Comparison of ENCODE assay signal across 15 cellular contexts in genomic region chr6:24859608-24860007, GRCh38.
DNase-seq lines count a peak whose midpoint lies in the region; ATAC-seq, FAIRE-seq and TF ChIP-seq lines count a peak whose summit lies in the region.
"Had no signal": no experiment of that assay in that cellular context is flagged by ENCODE, and none has a peak within 500 bp of the region (broad histone marks: within the 10 kb centered on the region; RNA-seq: fewer than 3 reads in every experiment).

No MANE protein-coding gene starts in this region.

- H3K4me3 ChIP-seq in trophoblast cell (ENCODE audit: low read depth, low read length), result no peak overlapping the region
- H3K4me3 ChIP-seq: A549 had no signal

- H3K4me1 ChIP-seq in trophoblast cell (ENCODE audit: control insufficient read depth in 1 of 2, insufficient read depth in 2 of 2, low read length in 2 of 2), result peaks cover 3 to 7% of the 10 kb centered on the region in 2 experiments
- H3K4me1 ChIP-seq: A549 had no signal

- H3K14ac ChIP-seq in trophoblast cell (ENCODE audit: low read length), result no peak overlapping the region

- H3K4me3 Mint-ChIP-seq in activated CD4-positive, alpha-beta T cell treated with anti-CD3 and anti-CD28 coated beads for 36 hours, result peak overlapping the region; percentile 15
- H3K4me3 Mint-ChIP-seq in activated CD8-positive, alpha-beta T cell treated with anti-CD3 and anti-CD28 coated beads for 36 hours, result peak overlapping the region; percentile 46
- H3K4me3 Mint-ChIP-seq: dendritic cell treated with granulocyte-macrophage colony-stimulating factor and Interleukin-4, amounts not matched to agents 40 ng/mL and 50 ng/mL, for 4 days; nephron progenitor cell had no signal

- FAIRE-seq in D721Med (lab: Jason Lieb, UNC), result no peak
- FAIRE-seq: A549 had no signal

- intact Hi-C loops in activated CD4-positive, alpha-beta T cell treated with anti-CD3 and anti-CD28 coated beads for 36 hours (cut with DNase I, micrococcal nuclease), result loop anchor here in 1 of 2 experiments (1.0 to 2.0 kb wide), 3 partner anchors 65 to 77 kb away; no protein-coding TSS in a partner anchor
- intact Hi-C loops in activated CD8-positive, alpha-beta T cell treated with anti-CD3 and anti-CD28 coated beads for 36 hours (cut with micrococcal nuclease), result loop anchor here (5.0 kb wide), 1 partner anchor 213 kb away; no protein-coding TSS in a partner anchor

- TF ChIP-seq CTCF in activated CD8-positive, alpha-beta T cell treated with anti-CD3 and anti-CD28 coated beads for 36 hours (IDR thresholded peaks at IDR 0.05), result no peak
- TF ChIP-seq CTCF in D721Med (IDR thresholded peaks at IDR 0.05; ENCODE audit: insufficient read depth, missing control alignments), result no peak

- H3K79me1 ChIP-seq in trophoblast cell (ENCODE audit: low read length), result peaks cover 3% of the 10 kb centered on the region

- H2BK5ac ChIP-seq in trophoblast cell (ENCODE audit: low read depth, low read length, poor library complexity), result no peak overlapping the region

- H2AK5ac ChIP-seq in trophoblast cell (ENCODE audit: low read length), result no peak overlapping the region

- WGBS in trophoblast cell (ENCODE audit: extremely low coverage, insufficient coverage, insufficient read length), result no CpG with 5 or more reads among the region's 4 CpGs

- no peak overlapping the region for H3K9ac ChIP-seq in trophoblast cell (ENCODE audit: low read length)

- H3K4ac ChIP-seq in trophoblast cell (ENCODE audit: low read depth, low read length), result no peak overlapping the region

- H4K12ac ChIP-seq in trophoblast cell (ENCODE audit: low read depth, low read length), result no peak overlapping the region

- no peaks in the 10 kb centered on the region for H3K27me3 Mint-ChIP-seq in activated CD4-positive, alpha-beta T cell treated with anti-CD3 and anti-CD28 coated beads for 36 hours
- no peaks in the 10 kb centered on the region for H3K27me3 Mint-ChIP-seq in activated CD8-positive, alpha-beta T cell treated with anti-CD3 and anti-CD28 coated beads for 36 hours
- H3K27me3 Mint-ChIP-seq: dendritic cell treated with granulocyte-macrophage colony-stimulating factor and Interleukin-4, amounts not matched to agents 40 ng/mL and 50 ng/mL, for 4 days had no signal

- no peak overlapping the region for H3K23ac ChIP-seq in trophoblast cell (ENCODE audit: low read length)

- peaks cover 14 to 36% of the 10 kb centered on the region in 2 experiments for H3K36me3 ChIP-seq in trophoblast cell (ENCODE audit: control insufficient read depth in 1 of 2, insufficient read depth in 2 of 2, low read length in 2 of 2)

- H3K36me3 Mint-ChIP-seq in activated CD4-positive, alpha-beta T cell treated with anti-CD3 and anti-CD28 coated beads for 36 hours (ENCODE audit: low read depth), result peaks cover 54% of the 10 kb centered on the region
- H3K36me3 Mint-ChIP-seq in activated CD8-positive, alpha-beta T cell treated with anti-CD3 and anti-CD28 coated beads for 36 hours (ENCODE audit: low read depth), result peaks cover 76% of the 10 kb centered on the region

- CTCF ChIA-PET in activated CD4-positive, alpha-beta T cell treated with anti-CD3 and anti-CD28 coated beads for 36 hours (lab: Charles Lee), result interaction anchor here (0.9 to 9.2 kb wide), 6 partner anchors 23 to 211 kb away, joined by 3 to 140 read pairs (median 4); partner anchors contain the start of gene RIPOR2
- CTCF ChIA-PET in activated CD8-positive, alpha-beta T cell treated with anti-CD3 and anti-CD28 coated beads for 36 hours (lab: Charles Lee), result interaction anchor here (1.0 to 7.6 kb wide), 8 partner anchors 10 to 211 kb away, joined by 3 to 156 read pairs (median 9); partner anchors contain the start of gene RIPOR2

- H3K79me2 ChIP-seq in trophoblast cell (ENCODE audit: control insufficient read depth, insufficient read depth, low read length, poor library complexity), result peaks cover 2% of the 10 kb centered on the region

- POLR2A ChIA-PET in activated CD4-positive, alpha-beta T cell treated with anti-CD3 and anti-CD28 coated beads for 36 hours (lab: Charles Lee), result interaction anchor here (0.7 kb wide), 1 partner anchor 74 kb away, joined by 3 read pairs; no protein-coding TSS in a partner anchor
- POLR2A ChIA-PET in activated CD8-positive, alpha-beta T cell treated with anti-CD3 and anti-CD28 coated beads for 36 hours (lab: Charles Lee), result interaction anchor here (1.7 to 2.3 kb wide), 2 partner anchors 22 to 40 kb away, joined by 4 to 5 read pairs; no protein-coding TSS in a partner anchor

- H3K18ac ChIP-seq in trophoblast cell (ENCODE audit: low read length), result no peak overlapping the region

- H2AFZ ChIP-seq in trophoblast cell (ENCODE audit: insufficient read depth, low read length, poor library complexity), result no peak overlapping the region

- no peak for ATAC-seq in activated CD4-positive, alpha-beta T cell treated with anti-CD3 and anti-CD28 coated beads for 36 hours
- no peak for ATAC-seq in activated CD8-positive, alpha-beta T cell treated with anti-CD3 and anti-CD28 coated beads for 36 hours
- ATAC-seq: A549, foreskin keratinocyte had no signal

- no peak for DNase-seq in activated CD4-positive, alpha-beta T cell treated with anti-CD3 and anti-CD28 coated beads for 36 hours
- no peak for DNase-seq in activated CD4-positive, alpha-beta T cell treated with anti-CD3 and anti-CD28 coated beads for 1 hour
- DNase-seq in NCI-H1417 treated with DMSO at 0.1 percent for 48 hours (lab: John Stamatoyannopoulos, UW) (peak; percentile 43), renal cortical epithelial cell (ENCODE audit: low read depth) (peak; percentile 57), D721Med (ENCODE audit: insufficient read length, low spot score) (no peak), trophoblast cell (no peak)
- no peak for DNase-seq in activated CD8-positive, alpha-beta T cell treated with anti-CD3 and anti-CD28 coated beads for 36 hours
- DNase-seq in NK-92 treated with Interleukin-12 subunit alpha and Interleukin-12 subunit beta, amount 100 ng/mL, for 24 hours (lab: John Stamatoyannopoulos, UW), result no peak
- DNase-seq: activated gamma-delta T cell, NCI-H1092, nephron progenitor cell, OCI-M1 had no signal

- H2BK12ac ChIP-seq in trophoblast cell (ENCODE audit: low read length), result no peak overlapping the region

- no peak overlapping the region for H3K27ac ChIP-seq in trophoblast cell (ENCODE audit: low read depth, low read length)
- H3K27ac ChIP-seq: A549, foreskin keratinocyte had no signal

- H3K27me3 ChIP-seq in trophoblast cell (ENCODE audit: insufficient read depth, low read length), result no peaks in the 10 kb centered on the region

- H4K91ac ChIP-seq in trophoblast cell (ENCODE audit: low read depth, low read length), result no peak overlapping the region

- no peak overlapping the region for H2BK120ac ChIP-seq in trophoblast cell (ENCODE audit: insufficient read depth, low read length, poor library complexity)

- no peaks in the 10 kb centered on the region for H3K9me3 ChIP-seq in trophoblast cell (ENCODE audit: insufficient read depth, low read depth, low read length)
- H3K9me3 ChIP-seq: A549 had no signal

- no peaks in the 10 kb centered on the region for H3K9me3 Mint-ChIP-seq in activated CD4-positive, alpha-beta T cell treated with anti-CD3 and anti-CD28 coated beads for 36 hours (ENCODE audit: low read depth)
- no peaks in the 10 kb centered on the region for H3K9me3 Mint-ChIP-seq in activated CD8-positive, alpha-beta T cell treated with anti-CD3 and anti-CD28 coated beads for 36 hours
- H3K9me3 Mint-ChIP-seq: dendritic cell treated with granulocyte-macrophage colony-stimulating factor and Interleukin-4, amounts not matched to agents 40 ng/mL and 50 ng/mL, for 4 days; nephron progenitor cell had no signal

- H4K8ac ChIP-seq in trophoblast cell (ENCODE audit: low read depth, low read length), result no peak overlapping the region

- H3K4me2 ChIP-seq in trophoblast cell (ENCODE audit: low read length), result no peak overlapping the region
- H3K4me2 ChIP-seq: A549 had no signal

- H3K4me1 Mint-ChIP-seq in activated CD4-positive, alpha-beta T cell treated with anti-CD3 and anti-CD28 coated beads for 36 hours, result peaks cover 87% of the 10 kb centered on the region
- H3K4me1 Mint-ChIP-seq in activated CD8-positive, alpha-beta T cell treated with anti-CD3 and anti-CD28 coated beads for 36 hours (ENCODE audit: low read depth), result peaks cover 86% of the 10 kb centered on the region

- H3K27ac Mint-ChIP-seq in activated CD4-positive, alpha-beta T cell treated with anti-CD3 and anti-CD28 coated beads for 36 hours, result peak overlapping the region; percentile 91
- H3K27ac Mint-ChIP-seq in activated CD8-positive, alpha-beta T cell treated with anti-CD3 and anti-CD28 coated beads for 36 hours, result peak overlapping the region; percentile 87

Comparison
In these comparisons a context has a peak if more than half of its experiments do, and no peak if none do; other contexts are left out.
1. DNase-seq: peak in NCI-H1417 treated with DMSO at 0.1 percent for 48 hours (single experiment) and renal cortical epithelial cell (single experiment); none in activated CD4-positive, alpha-beta T cell treated with anti-CD3 and anti-CD28 coated beads for 36 hours (single experiment), activated CD4-positive, alpha-beta T cell treated with anti-CD3 and anti-CD28 coated beads for 1 hour (single experiment), activated CD8-positive, alpha-beta T cell treated with anti-CD3 and anti-CD28 coated beads for 36 hours (single experiment), D721Med (single experiment), trophoblast cell (0 of 2) and NK-92 treated with Interleukin-12 subunit alpha and Interleukin-12 subunit beta, amount 100 ng/mL, for 24 hours (single experiment).